Comparison of ENCODE assay signal across 1 cellular context in genomic region chr11:61797263-61797944, GRCh38.
A peak's percentile ranks its signal among the peaks of the same experiment; 100 is the strongest.
TF ChIP-seq lines count a peak whose summit lies in the region.

No MANE protein-coding gene starts in this region.

TF ChIP-seq in K562, 482 proteins besides CTCF, POLR2A, EP300 and RAD21 (continued from another document and continues in another):
- TF ChIP-seq ERF (CRISPR knock-in tag; IDR thresholded peaks at IDR 0.05) (0 out of 2 replicates have a peak, but pooled peaks have one; percentile 6), MNT (conservative IDR thresholded peaks at IDR 0.05) (peak in 1 of 2 experiments; percentile 38; a peak in 2 of 4 replicates), RBFOX2 (IDR thresholded peaks at IDR 0.05; ENCODE audit: low read depth, low read length) (peak; percentile 28; the same call in 1 of the 2 replicates), HCFC1 (IDR thresholded peaks at IDR 0.05; ENCODE audit: low read depth, low read length) (0 out of 2 replicates have a peak, but pooled peaks have one; percentile 26), BRD9 (IDR thresholded peaks at IDR 0.05; ENCODE audit: low read depth, partially characterized antibody) (peak; percentile 76), ARNT (IDR thresholded peaks at IDR 0.05) (no peak), THRB (CRISPR knock-in tag; conservative IDR thresholded peaks at IDR 0.05) (no peak), GATAD2A (IDR thresholded peaks at IDR 0.05) (no peak), MYNN (IDR thresholded peaks at IDR 0.05) (0 out of 2 replicates have a peak, but pooled peaks have one; percentile 31), MYNN (CRISPR knock-in tag; IDR thresholded peaks at IDR 0.05) (no peak), HDGF (IDR thresholded peaks at IDR 0.05) (no peak), NFE2 (IDR thresholded peaks at IDR 0.05; ENCODE audit: low read depth) (no peak), E2F8 (IDR thresholded peaks at IDR 0.05; ENCODE audit: low read depth, partially characterized antibody) (no peak), SMAD2 (IDR thresholded peaks at IDR 0.05; ENCODE audit: low read depth, low read length) (no peak), ZBTB7A (IDR thresholded peaks at IDR 0.05; ENCODE audit: borderline replicate concordance, control insufficient read depth, low read depth, low read length) (no peak), SNIP1 (IDR thresholded peaks at IDR 0.05; ENCODE audit: low read depth) (no peak), ZBTB40 (IDR thresholded peaks at IDR 0.05) (peak; percentile 69), ZBTB40 (CRISPR knock-in tag; IDR thresholded peaks at IDR 0.05) (no peak), HNRNPL (IDR thresholded peaks at IDR 0.05; ENCODE audit: low read depth, low read length) (no peak), ZBED1 (IDR thresholded peaks at IDR 0.05) (no peak), FOXK2 (conservative IDR thresholded peaks at IDR 0.05 in 1 of 2, IDR thresholded peaks at IDR 0.05 in 1 of 2; ENCODE audit: low read depth in 2 of 2) (no peak), BMI1 (IDR thresholded peaks at IDR 0.05; ENCODE audit: low read length) (no peak), KLF16 (IDR thresholded peaks at IDR 0.05) (0 out of 2 replicates have a peak, but pooled peaks have one; percentile 28), POLR2AphosphoS2 (IDR thresholded peaks at IDR 0.05; ENCODE audit: low read length) (peak; percentile 96)
- TF ChIP-seq, protein P1, sequence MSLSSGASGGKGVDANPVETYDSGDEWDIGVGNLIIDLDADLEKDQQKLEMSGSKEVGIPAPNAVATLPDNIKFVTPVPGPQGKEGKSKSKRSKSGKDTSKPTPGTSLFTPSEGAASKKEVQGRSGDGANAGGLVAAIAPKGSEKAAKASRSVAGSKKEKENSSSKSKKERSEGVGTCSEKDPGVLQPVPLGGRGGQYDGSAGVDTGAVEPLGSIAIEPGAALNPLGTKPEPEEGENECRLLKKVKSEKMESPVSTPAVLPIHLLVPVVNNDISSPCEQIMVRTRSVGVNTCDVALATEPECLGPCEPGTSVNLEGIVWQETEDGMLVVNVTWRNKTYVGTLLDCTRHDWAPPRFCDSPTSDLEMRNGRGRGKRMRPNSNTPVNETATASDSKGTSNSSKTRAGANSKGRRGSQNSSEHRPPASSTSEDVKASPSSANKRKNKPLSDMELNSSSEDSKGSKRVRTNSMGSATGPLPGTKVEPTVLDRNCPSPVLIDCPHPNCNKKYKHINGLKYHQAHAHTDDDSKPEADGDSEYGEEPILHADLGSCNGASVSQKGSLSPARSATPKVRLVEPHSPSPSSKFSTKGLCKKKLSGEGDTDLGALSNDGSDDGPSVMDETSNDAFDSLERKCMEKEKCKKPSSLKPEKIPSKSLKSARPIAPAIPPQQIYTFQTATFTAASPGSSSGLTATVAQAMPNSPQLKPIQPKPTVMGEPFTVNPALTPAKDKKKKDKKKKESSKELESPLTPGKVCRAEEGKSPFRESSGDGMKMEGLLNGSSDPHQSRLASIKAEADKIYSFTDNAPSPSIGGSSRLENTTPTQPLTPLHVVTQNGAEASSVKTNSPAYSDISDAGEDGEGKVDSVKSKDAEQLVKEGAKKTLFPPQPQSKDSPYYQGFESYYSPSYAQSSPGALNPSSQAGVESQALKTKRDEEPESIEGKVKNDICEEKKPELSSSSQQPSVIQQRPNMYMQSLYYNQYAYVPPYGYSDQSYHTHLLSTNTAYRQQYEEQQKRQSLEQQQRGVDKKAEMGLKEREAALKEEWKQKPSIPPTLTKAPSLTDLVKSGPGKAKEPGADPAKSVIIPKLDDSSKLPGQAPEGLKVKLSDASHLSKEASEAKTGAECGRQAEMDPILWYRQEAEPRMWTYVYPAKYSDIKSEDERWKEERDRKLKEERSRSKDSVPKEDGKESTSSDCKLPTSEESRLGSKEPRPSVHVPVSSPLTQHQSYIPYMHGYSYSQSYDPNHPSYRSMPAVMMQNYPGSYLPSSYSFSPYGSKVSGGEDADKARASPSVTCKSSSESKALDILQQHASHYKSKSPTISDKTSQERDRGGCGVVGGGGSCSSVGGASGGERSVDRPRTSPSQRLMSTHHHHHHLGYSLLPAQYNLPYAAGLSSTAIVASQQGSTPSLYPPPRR (CRISPR knock-in tag; IDR thresholded peaks at IDR 0.05; ENCODE audit: borderline replicate concordance), result no peak
- TF ChIP-seq, protein P2, sequence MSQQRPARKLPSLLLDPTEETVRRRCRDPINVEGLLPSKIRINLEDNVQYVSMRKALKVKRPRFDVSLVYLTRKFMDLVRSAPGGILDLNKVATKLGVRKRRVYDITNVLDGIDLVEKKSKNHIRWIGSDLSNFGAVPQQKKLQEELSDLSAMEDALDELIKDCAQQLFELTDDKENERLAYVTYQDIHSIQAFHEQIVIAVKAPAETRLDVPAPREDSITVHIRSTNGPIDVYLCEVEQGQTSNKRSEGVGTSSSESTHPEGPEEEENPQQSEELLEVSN (IDR thresholded peaks at IDR 0.05; ENCODE audit: borderline replicate concordance in 1 of 2, extremely low read depth in 1 of 2, insufficient read depth in 1 of 2, insufficient read length in 1 of 2, low read depth in 1 of 2, low read length in 1 of 2, poor library complexity in 1 of 2, severe bottlenecking in 1 of 2), result no peak
- TF ChIP-seq, protein P3, sequence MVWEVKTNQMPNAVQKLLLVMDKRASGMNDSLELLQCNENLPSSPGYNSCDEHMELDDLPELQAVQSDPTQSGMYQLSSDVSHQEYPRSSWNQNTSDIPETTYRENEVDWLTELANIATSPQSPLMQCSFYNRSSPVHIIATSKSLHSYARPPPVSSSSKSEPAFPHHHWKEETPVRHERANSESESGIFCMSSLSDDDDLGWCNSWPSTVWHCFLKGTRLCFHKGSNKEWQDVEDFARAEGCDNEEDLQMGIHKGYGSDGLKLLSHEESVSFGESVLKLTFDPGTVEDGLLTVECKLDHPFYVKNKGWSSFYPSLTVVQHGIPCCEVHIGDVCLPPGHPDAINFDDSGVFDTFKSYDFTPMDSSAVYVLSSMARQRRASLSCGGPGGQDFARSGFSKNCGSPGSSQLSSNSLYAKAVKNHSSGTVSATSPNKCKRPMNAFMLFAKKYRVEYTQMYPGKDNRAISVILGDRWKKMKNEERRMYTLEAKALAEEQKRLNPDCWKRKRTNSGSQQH (CRISPR knock-in tag; IDR thresholded peaks at IDR 0.05), result 0 out of 2 replicates have a peak, but pooled peaks have one; percentile 77
- TF ChIP-seq, protein P4, sequence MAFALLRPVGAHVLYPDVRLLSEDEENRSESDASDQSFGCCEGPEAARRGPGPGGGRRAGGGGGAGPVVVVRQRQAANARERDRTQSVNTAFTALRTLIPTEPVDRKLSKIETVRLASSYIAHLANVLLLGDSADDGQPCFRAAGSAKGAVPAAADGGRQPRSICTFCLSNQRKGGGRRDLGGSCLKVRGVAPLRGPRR (CRISPR knock-in tag; IDR thresholded peaks at IDR 0.05), result no peak
- TF ChIP-seq, protein P5, sequence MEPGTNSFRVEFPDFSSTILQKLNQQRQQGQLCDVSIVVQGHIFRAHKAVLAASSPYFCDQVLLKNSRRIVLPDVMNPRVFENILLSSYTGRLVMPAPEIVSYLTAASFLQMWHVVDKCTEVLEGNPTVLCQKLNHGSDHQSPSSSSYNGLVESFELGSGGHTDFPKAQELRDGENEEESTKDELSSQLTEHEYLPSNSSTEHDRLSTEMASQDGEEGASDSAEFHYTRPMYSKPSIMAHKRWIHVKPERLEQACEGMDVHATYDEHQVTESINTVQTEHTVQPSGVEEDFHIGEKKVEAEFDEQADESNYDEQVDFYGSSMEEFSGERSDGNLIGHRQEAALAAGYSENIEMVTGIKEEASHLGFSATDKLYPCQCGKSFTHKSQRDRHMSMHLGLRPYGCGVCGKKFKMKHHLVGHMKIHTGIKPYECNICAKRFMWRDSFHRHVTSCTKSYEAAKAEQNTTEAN (CRISPR knock-in tag; IDR thresholded peaks at IDR 0.05), result no peak
